Comparison of ENCODE assay signal across 8 cellular contexts in the genomic region with DNA sequence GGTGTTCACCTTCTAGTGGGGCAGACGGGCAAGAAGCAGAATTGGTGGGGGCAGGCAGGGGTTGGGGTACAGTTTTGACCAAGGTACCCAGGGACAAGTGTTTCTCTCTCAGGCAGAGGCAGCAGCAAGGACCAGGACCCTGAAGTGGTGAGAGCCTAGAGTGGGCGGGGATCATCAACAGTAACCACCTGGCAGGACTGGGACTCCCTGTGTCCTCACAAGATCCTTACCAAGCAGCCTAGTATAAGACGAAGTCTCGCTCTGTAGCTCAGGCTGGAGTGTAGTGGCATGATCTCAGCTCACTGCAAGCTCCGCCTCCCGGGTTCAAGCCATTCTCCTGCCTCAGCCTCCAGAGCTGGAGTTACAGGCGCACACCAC. TPM values are rescaled to one million over a fixed set of nuclear protein-coding genes. Genes with fewer than 3 reads are reported as not detected.
DNase-seq lines count a peak whose midpoint lies in the region; ATAC-seq and TF ChIP-seq lines count a peak whose summit lies in the region.

No MANE protein-coding gene starts in this region.

- H3K4me3 Mint-ChIP-seq in brain: peak overlapping the region in 2 of 5 experiments; percentile 35 to 49

- TF ChIP-seq CTCF in DND-41 (IDR thresholded peaks at IDR 0.05; ENCODE audit: borderline replicate concordance, extremely low read depth, low read length, poor library complexity, severe bottlenecking) (no peak), brain (conservative IDR thresholded peaks at IDR 0.05) (no peak), neutrophil (IDR thresholded peaks at IDR 0.05) (no peak), GM10266 (IDR thresholded peaks at IDR 0.05; ENCODE audit: control insufficient read depth, insufficient read depth, low read depth, missing control alignments) (no peak)

- H2AFZ ChIP-seq in DND-41 (ENCODE audit: low read depth, low read length): no peak overlapping the region

- ATAC-seq in DND-41 (ENCODE audit: insufficient read depth, low read depth) (no peak), HG02678 (IDR thresholded peaks at IDR 0.05; ENCODE audit: unreplicated experiment) (no peak), HG03025 (IDR thresholded peaks at IDR 0.05; ENCODE audit: low FRiP score, unreplicated experiment) (no peak)

- H3K9ac ChIP-seq in DND-41 (ENCODE audit: low read depth, low read length): no peak overlapping the region

- H3K79me2 ChIP-seq in DND-41 (ENCODE audit: insufficient read depth, low read length): peaks cover 17% of the 10 kb centered on the region

- H3K36me3 ChIP-seq in DND-41 (ENCODE audit: insufficient read depth, low read length) (peaks cover 30% of the 10 kb centered on the region), neutrophil (peaks cover 30% of the 10 kb centered on the region)

- H3K4me2 ChIP-seq in DND-41 (ENCODE audit: insufficient read depth, low read length): no peak overlapping the region

- peaks cover 0 to 3% (median 0%) of the 10 kb centered on the region in 5 experiments for H3K9me3 Mint-ChIP-seq in brain

- no peaks in the 10 kb centered on the region for H3K27me3 ChIP-seq in DND-41 (ENCODE audit: insufficient read depth, low read length, poor library complexity)
- no peaks in the 10 kb centered on the region for H3K27me3 ChIP-seq in neutrophil

- H3K27me3 Mint-ChIP-seq in brain: no peaks in the 10 kb centered on the region

- H3K4me1 ChIP-seq in DND-41 (ENCODE audit: insufficient read depth, low read length) (peaks cover 43% of the 10 kb centered on the region), neutrophil (ENCODE audit: control insufficient read depth in 1 of 2, insufficient read depth in 1 of 2, low read depth in 1 of 2, low read length in 1 of 2) (peaks cover 58 to 60% of the 10 kb centered on the region in 2 experiments)

- H3K27ac ChIP-seq in DND-41 (ENCODE audit: low read length): 0 out of 2 replicates have a peak overlapping the region, but pooled peaks have one; percentile 69
- peak overlapping the region; percentile 99 for H3K27ac ChIP-seq in neutrophil

- H3K36me3 Mint-ChIP-seq in brain: peaks cover 20% of the 10 kb centered on the region

- DNase-seq in DND-41 (no peak), NAMALWA (ENCODE audit: low spot score) (peak; percentile 71), GF-D8 (lab: John Stamatoyannopoulos, UW) (no peak), GM10266 (ENCODE audit: extremely low spot score) (no peak)

- H3K4me3 ChIP-seq in DND-41 (ENCODE audit: low read depth in 1 of 2, low read length in 2 of 2): no peak overlapping the region
- peak overlapping the region; percentile 79 to 100 for H3K4me3 ChIP-seq in neutrophil (ENCODE audit: low read depth in 1 of 2, low read length in 1 of 2)

- no peaks in the 10 kb centered on the region for H3K9me3 ChIP-seq in DND-41 (ENCODE audit: insufficient read depth, low read length, severe bottlenecking)
- H3K9me3 ChIP-seq in neutrophil: no peaks in the 10 kb centered on the region

- H3K4me1 Mint-ChIP-seq in brain: peaks cover 45% of the 10 kb centered on the region

- peaks cover 23% of the 10 kb centered on the region for H4K20me1 ChIP-seq in DND-41 (ENCODE audit: insufficient read depth, low read length)

- peak overlapping the region; percentile 27 to 97 (median 76) for H3K27ac Mint-ChIP-seq in brain

RNA-seq across cellular contexts. Expression of a gene that starts 3.2 kb away (rescaled TPM):
- 27.7 TPM for polyA plus RNA-seq in brain (ENCODE audit: insufficient read depth, low read depth, low replicate concordance)

RNA-seq across cellular contexts. Expression of a gene that starts 57.4 kb away (rescaled TPM):
- 15.5 TPM for polyA plus RNA-seq in brain (ENCODE audit: insufficient read depth, low read depth, low replicate concordance)

Comparison
In these comparisons a context has a peak if more than half of its experiments do, and no peak if none do; other contexts are left out.
1. H3K4me3 ChIP-seq: peak in neutrophil (2 of 2); none in DND-41 (0 of 2).